In genomic region chr3:170967682-170968081, GRCh38 we compare ENCODE assay signal across 1 cellular context.
TF ChIP-seq lines count a peak whose summit lies in the region.

No MANE protein-coding gene starts in this region.

TF ChIP-seq in K562, 482 proteins besides CTCF, POLR2A, EP300 and RAD21:
- TF ChIP-seq CBX1 (IDR thresholded peaks at IDR 0.05; ENCODE audit: low read depth), result no peak
- TF ChIP-seq SPI1 (IDR thresholded peaks at IDR 0.05; ENCODE audit: borderline replicate concordance, low read depth, low read length), result 0 out of 2 replicates have a peak, but pooled peaks have one; percentile 35
- no peak for TF ChIP-seq ZNF23 (CRISPR knock-in tag; IDR thresholded peaks at IDR 0.05)
- no peak for TF ChIP-seq SMARCE1 (IDR thresholded peaks at IDR 0.05)
- TF ChIP-seq ZNF263 (CRISPR knock-in tag; IDR thresholded peaks at IDR 0.05; ENCODE audit: borderline replicate concordance), result no peak
